In genomic region chr5:115543365-115543700, GRCh38 we compare ENCODE assay signal across 8 cellular contexts. TPM values are rescaled to one million over a fixed set of nuclear protein-coding genes. Genes with fewer than 3 reads are reported as not detected.
DNase-seq lines count a peak whose midpoint lies in the region; ATAC-seq, FAIRE-seq and TF ChIP-seq lines count a peak whose summit lies in the region.

No MANE protein-coding gene starts in this region.

- no peak for TF ChIP-seq EP300 in A549 (IDR thresholded peaks at IDR 0.05)

- H3K4me1 ChIP-seq in A549 (peaks cover 30% of the 10 kb centered on the region; the same call in 2 of the 3 replicates), HUES64 (ENCODE audit: insufficient read depth, low read length) (peaks cover 38% of the 10 kb centered on the region), mammary epithelial cell (ENCODE audit: insufficient read depth, low read length) (no peaks in the 10 kb centered on the region), mesodermal cell (ENCODE audit: control insufficient read depth, insufficient read depth, low read length, poor library complexity, severe bottlenecking) (no peaks in the 10 kb centered on the region)

- POLR2A ChIA-PET in A549 (lab: Yijun Ruan, JAX), result interaction anchor here (0.7 to 2.5 kb wide), 8 partner anchors 9 to 177 kb away, joined by 3 to 12 read pairs (median 3); no protein-coding TSS in a partner anchor

- no peak overlapping the region for H2AFZ ChIP-seq in mammary epithelial cell (ENCODE audit: low read depth, low read length)

- FAIRE-seq in A549 (lab: Jason Lieb, UNC), result no peak

- peak overlapping the region; percentile 94 to 96 for H3K27ac ChIP-seq in A549
- no peak overlapping the region for H3K27ac ChIP-seq in HUES64 (ENCODE audit: low read depth, low read length)
- peak overlapping the region; percentile 86 for H3K27ac ChIP-seq in mammary epithelial cell (ENCODE audit: insufficient read depth, low read depth, low read length)
- peak overlapping the region; percentile 95 for H3K27ac ChIP-seq in mesodermal cell (ENCODE audit: low read depth, low read length, severe bottlenecking)

- peaks cover 61% of the 10 kb centered on the region for H3K79me2 ChIP-seq in mammary epithelial cell (ENCODE audit: insufficient read depth, low read length)

- dilution Hi-C loops in mammary epithelial cell (cut with HindIII; ENCODE audit: low sequenced_read_pairs), result no loop called here

- H3K9ac ChIP-seq in HUES64 (ENCODE audit: low read depth, low read length) (peak overlapping the region; percentile 98), mammary epithelial cell (ENCODE audit: insufficient read depth, low read length) (peak overlapping the region; percentile 86)

- intact Hi-C loops in mammary epithelial cell (cut with micrococcal nuclease), result loop anchor here (1.0 to 5.0 kb wide), 2 partner anchors 126 to 164 kb away; no protein-coding TSS in a partner anchor

- no peak for TF ChIP-seq CTCF in A549 (IDR thresholded peaks at IDR 0.05)
- TF ChIP-seq CTCF in mammary epithelial cell (conservative IDR thresholded peaks at IDR 0.05 in 1 of 2, IDR thresholded peaks at IDR 0.05 in 1 of 2; ENCODE audit: extremely low read depth in 1 of 2, insufficient read depth in 1 of 2, low read depth in 1 of 2, low read length in 2 of 2), result no peak

- TF ChIP-seq RAD21 in A549 (conservative IDR thresholded peaks at IDR 0.05 in 1 of 2, IDR thresholded peaks at IDR 0.05 in 1 of 2), result no peak

- H3K4me2 ChIP-seq in A549 (peak overlapping the region; percentile 77), mammary epithelial cell (ENCODE audit: insufficient read depth, low read depth, low read length) (peak overlapping the region; percentile 94)

- ATAC-seq in A549, result no peak
- no peak for ATAC-seq in GM21360 (IDR thresholded peaks at IDR 0.05; ENCODE audit: unreplicated experiment)
- no peak for ATAC-seq in HG02870 (IDR thresholded peaks at IDR 0.05; ENCODE audit: unreplicated experiment)
- no peak for ATAC-seq in HG03159 (IDR thresholded peaks at IDR 0.05; ENCODE audit: unreplicated experiment)
- no peak for ATAC-seq in HG03460 (IDR thresholded peaks at IDR 0.05; ENCODE audit: unreplicated experiment)

- in situ Hi-C loops in mammary epithelial cell (cut with MboI; ENCODE audit: low sequenced_read_pairs in 2 of 2), result no loop called here

- H3K36me3 ChIP-seq in HUES64 (ENCODE audit: insufficient read depth, low read length) (peaks cover 49% of the 10 kb centered on the region), mammary epithelial cell (ENCODE audit: insufficient read depth, low read length) (peaks cover 8% of the 10 kb centered on the region), mesodermal cell (ENCODE audit: control insufficient read depth, insufficient read depth, low read length) (peaks cover 30% of the 10 kb centered on the region)

- peaks cover 9% of the 10 kb centered on the region; the same call in 1 of the 3 replicates for H3K9me3 ChIP-seq in A549
- peaks cover 17% of the 10 kb centered on the region for H3K9me3 ChIP-seq in HUES64 (ENCODE audit: insufficient read depth, low read depth, low read length)
- peaks cover 7% of the 10 kb centered on the region for H3K9me3 ChIP-seq in mammary epithelial cell (replicated peaks; ENCODE audit: insufficient read depth, low read length)
- peaks cover 13% of the 10 kb centered on the region for H3K9me3 ChIP-seq in mesodermal cell (ENCODE audit: control insufficient read depth, low read length)

- H4K20me1 ChIP-seq in mammary epithelial cell (ENCODE audit: insufficient read depth, low read length), result peaks cover 5% of the 10 kb centered on the region

- H3K27me3 ChIP-seq in HUES64 (ENCODE audit: insufficient read depth, low read length) (no peaks in the 10 kb centered on the region), mammary epithelial cell (ENCODE audit: insufficient read depth, low read length) (no peaks in the 10 kb centered on the region)

- CTCF ChIA-PET in A549 (lab: Yijun Ruan, JAX) (interaction anchor here (1.2 to 3.6 kb wide), 4 partner anchors 27 to 234 kb away, joined by 5 to 16 read pairs (median 9); no protein-coding TSS in a partner anchor), mammary epithelial cell (lab: Charles Lee; ENCODE audit: low non-redundant PET) (no interaction called here)

- BruUV-seq in mammary epithelial cell (replicated peaks; lab: Mats Ljungman, UMichigan), result TSS peak; percentile 26

- DNase-seq in A549 (ENCODE audit: low read depth in 1 of 2, low spot score in 1 of 2) (no peak), mammary epithelial cell (no peak)

- TF ChIP-seq POLR2A in A549 (IDR thresholded peaks at IDR 0.05; ENCODE audit: low read length), result no peak

- WGBS in A549 (ENCODE audit: missing lambda C conversion rate), result 25% methylated on average over 8 of the region's 8 CpGs
- 19% methylated on average over 8 of the region's 8 CpGs for WGBS in HUES64
- 4% methylated on average over 8 of the region's 8 CpGs for WGBS in mammary epithelial cell (ENCODE audit: low coverage, missing lambda C conversion rate)
- 22 to 56% methylated on average over 2 to 8 of the region's 8 CpGs for WGBS in mesodermal cell (ENCODE audit: insufficient coverage in 2 of 2), 2 experiments

- peak overlapping the region; percentile 82 for H3K4me3 ChIP-seq in A549
- peak overlapping the region; percentile 77 for H3K4me3 ChIP-seq in HUES64 (ENCODE audit: low read length)
- peak overlapping the region; percentile 81 to 94 (median 86) for H3K4me3 ChIP-seq in mammary epithelial cell (replicated peaks in 1 of 3; ENCODE audit: insufficient read depth in 1 of 3, low read depth in 2 of 3, low read length in 3 of 3)
- H3K4me3 ChIP-seq in mesodermal cell (ENCODE audit: extremely low read depth, insufficient read depth, low read length, poor library complexity, severe bottlenecking), result peak overlapping the region; percentile 88

TF ChIP-seq in A549, 52 proteins besides CTCF, POLR2A, EP300 and RAD21:
- TF ChIP-seq E2F6 (IDR thresholded peaks at IDR 0.05; ENCODE audit: borderline replicate concordance, low read depth) (0 out of 2 replicates have a peak, but pooled peaks have one; percentile 1), NFE2L2 (conservative IDR thresholded peaks at IDR 0.05; ENCODE audit: low read length) (no peak)
TF ChIP-seq in A549: peak in this region for 1.

RNA-seq across cellular contexts. Expression of gene FEM1C, which starts 1.2 kb away (rescaled TPM):
- polyA plus RNA-seq in A549 (2011; rRNA removed), result 7.9 and 8.4 TPM in 2 replicates
- polyA plus RNA-seq in A549 (2012; cell fraction: cytosol; rRNA removed), result 1.3 and 1.8 TPM in 2 replicates
- polyA plus RNA-seq in A549 (2012; cell fraction: nucleus; rRNA removed), result 1.0 and 1.7 TPM in 2 replicates
- polyA plus RNA-seq in A549 (2017; fragmentation: RNase III; extraction: RNeasy Plus Mini Kit Qiagen cat#74134 plus additional on column Dnase treatment), result 5.6 to 6.8 TPM (median 6.3 TPM) in 3 replicates
- polyA minus RNA-seq in A549 (2011; rRNA and poly(A)+ RNA removed), result 7.7 and 7.9 TPM in 2 replicates
- 11.0 TPM for polyA plus RNA-seq in HUES64 (2013, experiment 1 of 2)
- 12.3 TPM for polyA plus RNA-seq in HUES64 (2013, experiment 2 of 2)
- total RNA-seq in mammary epithelial cell, result 10 to 100 TPM; 15.1 to 15.2 TPM
- 7.3 TPM for polyA plus RNA-seq in mammary epithelial cell
- polyA minus RNA-seq in mammary epithelial cell, result 18.1 TPM
- 12.3 TPM for polyA plus RNA-seq in mesodermal cell (2013, experiment 1 of 2)
- polyA plus RNA-seq in mesodermal cell (2013, experiment 2 of 2), result 12.3 TPM

RNA-seq across cellular contexts. Expression of gene TICAM2, which starts 58.9 kb away (rescaled TPM):
- polyA plus RNA-seq in A549 (2011; rRNA removed), result 0.07 and 0.34 TPM in 2 replicates
- polyA plus RNA-seq in A549 (2012; cell fraction: cytosol; rRNA removed), result 0.03 and 0.08 TPM in 2 replicates
- polyA plus RNA-seq in A549 (2012; cell fraction: nucleus; rRNA removed), result 0.06 TPM in 1 of 2 replicates, not detected in the other
- 0.37 to 0.77 TPM (median 0.49 TPM) in 3 replicates for polyA plus RNA-seq in A549 (2017; fragmentation: RNase III; extraction: RNeasy Plus Mini Kit Qiagen cat#74134 plus additional on column Dnase treatment)
- not detected in 2 replicates for polyA minus RNA-seq in A549 (2011; rRNA and poly(A)+ RNA removed)
- polyA plus RNA-seq in HUES64 (2013, experiment 1 of 2), result not detected
- polyA plus RNA-seq in HUES64 (2013, experiment 2 of 2), result not detected
- under 1 TPM; 0.83 to 0.96 TPM for total RNA-seq in mammary epithelial cell
- polyA plus RNA-seq in mammary epithelial cell, result 0.23 TPM
- polyA minus RNA-seq in mammary epithelial cell, result not detected
- polyA plus RNA-seq in mesodermal cell (2013, experiment 1 of 2), result 0.15 TPM
- polyA plus RNA-seq in mesodermal cell (2013, experiment 2 of 2), result not detected
